12 cellular contexts compared by ENCODE assay signal in genomic region chr1:161624610-161625009, GRCh38. TPM values are rescaled to one million over a fixed set of nuclear protein-coding genes. Genes with fewer than 3 reads are reported as not detected.
"Had no signal": no experiment of that assay in that cellular context is flagged by ENCODE, and none has a peak within 500 bp of the region (broad histone marks: within the 10 kb centered on the region; RNA-seq: fewer than 3 reads in every experiment).

No MANE protein-coding gene starts in this region.

RNA-seq across cellular contexts. Expression of gene FCGR3B, which starts 6.4 kb away (rescaled TPM):
- total RNA-seq: activated CD4-positive, alpha-beta memory T cell treated with anti-CD3 and anti-CD28 coated beads for 36 hours; activated CD4-positive, alpha-beta T cell treated with anti-CD3 and anti-CD28 coated beads for 36 hours; activated CD4-positive, alpha-beta T cell treated with anti-CD3 and anti-CD28 coated beads, Interleukin-2, amount 10 ng/mL, durations not matched to agents 24 days and 14 days; activated naive CD4-positive, alpha-beta T cell treated with anti-CD3 and anti-CD28 coated beads for 36 hours; activated naive CD8-positive, alpha-beta T cell treated with anti-CD3 and anti-CD28 coated beads for 36 hours; activated T-cell treated with anti-CD3 and anti-CD28 coated beads, Interleukin-2, amount 50 U/mL, for 4 hours; activated T-helper 2 cell treated with anti-CD3 and anti-CD28 coated beads, Interferon-gamma antibody, Interleukin-2, Interleukin-4, amounts not matched to agents 10 μg/mL and 5 μg/mL and 100 μg/mL, durations not matched to agents 14 hours and 24 hours and 36 hours; body of pancreas; dermis microvascular lymphatic vessel endothelial cell; endodermal cell; epithelial cell of proximal tubule; foreskin keratinocyte had no signal
- polyA plus RNA-seq: foreskin keratinocyte had no signal

RNA-seq across cellular contexts. Expression of gene FCGR2B, which starts 38.3 kb away (rescaled TPM):
- total RNA-seq: activated CD4-positive, alpha-beta memory T cell treated with anti-CD3 and anti-CD28 coated beads for 36 hours; activated CD4-positive, alpha-beta T cell treated with anti-CD3 and anti-CD28 coated beads for 36 hours; activated CD4-positive, alpha-beta T cell treated with anti-CD3 and anti-CD28 coated beads, Interleukin-2, amount 10 ng/mL, durations not matched to agents 24 days and 14 days; activated naive CD4-positive, alpha-beta T cell treated with anti-CD3 and anti-CD28 coated beads for 36 hours; activated T-helper 2 cell treated with anti-CD3 and anti-CD28 coated beads, Interferon-gamma antibody, Interleukin-2, Interleukin-4, amounts not matched to agents 10 μg/mL and 5 μg/mL and 100 μg/mL, durations not matched to agents 14 hours and 24 hours and 36 hours; dermis microvascular lymphatic vessel endothelial cell; endodermal cell; epithelial cell of proximal tubule; foreskin keratinocyte had no signal
- polyA plus RNA-seq: foreskin keratinocyte had no signal
